In the genomic region with DNA sequence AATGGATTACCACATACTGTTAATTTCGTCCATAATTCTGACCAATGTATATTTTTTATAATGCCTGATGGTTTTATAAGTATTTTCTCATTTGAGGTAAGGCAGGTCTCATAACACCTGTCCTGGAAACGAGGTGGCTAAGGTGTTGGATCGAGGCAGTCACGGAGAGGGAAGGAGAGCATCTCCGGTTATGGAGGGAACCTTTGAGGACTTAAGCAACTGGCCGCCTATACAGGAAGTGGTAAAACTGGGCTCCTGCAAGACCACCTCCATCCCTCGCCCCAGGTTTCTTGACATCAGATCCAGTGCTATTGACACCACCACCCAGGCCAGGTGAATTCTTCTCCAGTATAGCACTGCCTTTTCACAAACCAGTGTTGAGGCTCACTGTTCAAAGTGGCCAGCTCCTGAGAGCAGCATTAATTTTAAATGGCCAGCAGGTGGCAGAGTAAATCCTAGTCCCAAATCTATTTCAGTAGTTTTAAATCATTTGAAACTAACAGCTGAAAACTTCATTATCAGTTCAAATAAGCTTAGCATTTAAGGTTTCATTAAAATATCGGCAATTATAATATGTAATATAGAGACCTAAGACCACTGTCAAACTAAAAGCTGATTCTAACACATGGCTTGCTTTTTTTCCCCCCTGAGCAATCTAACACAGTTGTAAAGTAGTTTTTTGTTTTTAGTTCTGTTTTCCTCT, we compare ENCODE assay signal across 8 cellular contexts.
DNase-seq lines count a peak whose midpoint lies in the region; ATAC-seq and TF ChIP-seq lines count a peak whose summit lies in the region.

No MANE protein-coding gene starts in this region.

- H3K9me3 Mint-ChIP-seq in type B pancreatic cell: no peaks in the 10 kb centered on the region

- no peaks in the 10 kb centered on the region for H3K36me3 Mint-ChIP-seq in type B pancreatic cell

- peak; percentile 65 for ATAC-seq in GM18861 (IDR thresholded peaks at IDR 0.05; ENCODE audit: unreplicated experiment)

- TF ChIP-seq RAD21 in liver (IDR thresholded peaks at IDR 0.05): peak; percentile 75 to 79

- H3K4me3 ChIP-seq in NT2/D1 (ENCODE audit: insufficient read length, low read depth) (no peak overlapping the region), choroid plexus epithelial cell (ENCODE audit: low read depth, low read length) (no peak overlapping the region), liver (ENCODE audit: low read depth in 1 of 3, low read length in 3 of 3) (no peak overlapping the region), MG63 (no peak overlapping the region)

- no peak overlapping the region for H3K4me3 Mint-ChIP-seq in type B pancreatic cell

- H3K4me1 Mint-ChIP-seq in type B pancreatic cell (ENCODE audit: unreplicated experiment): peaks cover 16% of the 10 kb centered on the region

- peaks cover 16% of the 10 kb centered on the region for H3K27me3 Mint-ChIP-seq in type B pancreatic cell

- H3K27ac ChIP-seq in liver (ENCODE audit: low read depth in 1 of 2, low read length in 2 of 2): no peak overlapping the region

- H3K27me3 ChIP-seq in NT2/D1 (ENCODE audit: insufficient read depth, insufficient read length) (no peaks in the 10 kb centered on the region), liver (ENCODE audit: control insufficient read depth in 4 of 4, insufficient read depth in 4 of 4, low read length in 3 of 4) (no peaks in the 10 kb centered on the region), MG63 (no peaks in the 10 kb centered on the region)

- H3K27ac Mint-ChIP-seq in type B pancreatic cell: no peak overlapping the region

- DNase-seq in COLO668 (lab: John Stamatoyannopoulos, UW; ENCODE audit: unreplicated experiment): peak; percentile 39
- DNase-seq in HS-27A (ENCODE audit: low read depth): peak; percentile 23
- peak; percentile 13 for DNase-seq in NT2/D1 (ENCODE audit: low read depth, low spot score)
- peak; percentile 81 for DNase-seq in choroid plexus epithelial cell (ENCODE audit: low read depth)
- DNase-seq in type B pancreatic cell (ENCODE audit: extremely low spot score, unreplicated experiment): no peak
- no peak for DNase-seq in MG63

- H3K36me3 ChIP-seq in NT2/D1 (ENCODE audit: insufficient read depth, insufficient read length, low read length) (no peaks in the 10 kb centered on the region), liver (ENCODE audit: control insufficient read depth in 4 of 4, insufficient read depth in 3 of 4, low read depth in 1 of 4, low read length in 3 of 4) (no peaks in the 10 kb centered on the region), MG63 (no peaks in the 10 kb centered on the region)

- 50% methylated on average over 8 of the region's 8 CpGs for WGBS in liver

- TF ChIP-seq CTCF in choroid plexus epithelial cell (conservative IDR thresholded peaks at IDR 0.05; ENCODE audit: low read depth, low read length) (peak; percentile 74), liver (IDR thresholded peaks at IDR 0.05; ENCODE audit: low read depth, low read length, missing input control) (peak; percentile 70), type B pancreatic cell (conservative IDR thresholded peaks at IDR 0.05) (peak; percentile 86)

- H3K4me1 ChIP-seq in NT2/D1 (ENCODE audit: insufficient read depth, insufficient read length) (no peaks in the 10 kb centered on the region), liver (ENCODE audit: control insufficient read depth in 4 of 4, insufficient read depth in 4 of 4, low read length in 3 of 4) (no peaks in the 10 kb centered on the region)

- H3K9me3 ChIP-seq in NT2/D1 (ENCODE audit: insufficient read depth, low read length): no peaks in the 10 kb centered on the region
- H3K9me3 ChIP-seq in liver (ENCODE audit: control insufficient read depth in 4 of 4, low read length in 3 of 4): no peaks in the 10 kb centered on the region
- no peaks in the 10 kb centered on the region for H3K9me3 ChIP-seq in MG63

- H3K9ac ChIP-seq in NT2/D1 (ENCODE audit: insufficient read length, low read depth) (no peak overlapping the region), liver (ENCODE audit: low read depth in 1 of 2, low read length in 2 of 2) (no peak overlapping the region)

TF ChIP-seq in liver, 16 proteins besides CTCF, POLR2A, EP300 and RAD21:
- no peak for TF ChIP-seq RXRA (IDR thresholded peaks at IDR 0.05)
- TF ChIP-seq JUND (IDR thresholded peaks at IDR 0.05): no peak
- TF ChIP-seq YY1 (IDR thresholded peaks at IDR 0.05): no peak
- TF ChIP-seq HNF4A (conservative IDR thresholded peaks at IDR 0.05): no peak
- no peak for TF ChIP-seq TAF1 (conservative IDR thresholded peaks at IDR 0.05)
- TF ChIP-seq, protein P1, sequence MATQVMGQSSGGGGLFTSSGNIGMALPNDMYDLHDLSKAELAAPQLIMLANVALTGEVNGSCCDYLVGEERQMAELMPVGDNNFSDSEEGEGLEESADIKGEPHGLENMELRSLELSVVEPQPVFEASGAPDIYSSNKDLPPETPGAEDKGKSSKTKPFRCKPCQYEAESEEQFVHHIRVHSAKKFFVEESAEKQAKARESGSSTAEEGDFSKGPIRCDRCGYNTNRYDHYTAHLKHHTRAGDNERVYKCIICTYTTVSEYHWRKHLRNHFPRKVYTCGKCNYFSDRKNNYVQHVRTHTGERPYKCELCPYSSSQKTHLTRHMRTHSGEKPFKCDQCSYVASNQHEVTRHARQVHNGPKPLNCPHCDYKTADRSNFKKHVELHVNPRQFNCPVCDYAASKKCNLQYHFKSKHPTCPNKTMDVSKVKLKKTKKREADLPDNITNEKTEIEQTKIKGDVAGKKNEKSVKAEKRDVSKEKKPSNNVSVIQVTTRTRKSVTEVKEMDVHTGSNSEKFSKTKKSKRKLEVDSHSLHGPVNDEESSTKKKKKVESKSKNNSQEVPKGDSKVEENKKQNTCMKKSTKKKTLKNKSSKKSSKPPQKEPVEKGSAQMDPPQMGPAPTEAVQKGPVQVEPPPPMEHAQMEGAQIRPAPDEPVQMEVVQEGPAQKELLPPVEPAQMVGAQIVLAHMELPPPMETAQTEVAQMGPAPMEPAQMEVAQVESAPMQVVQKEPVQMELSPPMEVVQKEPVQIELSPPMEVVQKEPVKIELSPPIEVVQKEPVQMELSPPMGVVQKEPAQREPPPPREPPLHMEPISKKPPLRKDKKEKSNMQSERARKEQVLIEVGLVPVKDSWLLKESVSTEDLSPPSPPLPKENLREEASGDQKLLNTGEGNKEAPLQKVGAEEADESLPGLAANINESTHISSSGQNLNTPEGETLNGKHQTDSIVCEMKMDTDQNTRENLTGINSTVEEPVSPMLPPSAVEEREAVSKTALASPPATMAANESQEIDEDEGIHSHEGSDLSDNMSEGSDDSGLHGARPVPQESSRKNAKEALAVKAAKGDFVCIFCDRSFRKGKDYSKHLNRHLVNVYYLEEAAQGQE (IDR thresholded peaks at IDR 0.05): no peak
- no peak for TF ChIP-seq GABPA (IDR thresholded peaks at IDR 0.05 in 1 of 2, conservative IDR thresholded peaks at IDR 0.05 in 1 of 2)
- no peak for TF ChIP-seq FOXA2 (IDR thresholded peaks at IDR 0.05)
- TF ChIP-seq EGR1 (IDR thresholded peaks at IDR 0.05; ENCODE audit: low read depth in 2 of 2): no peak
- TF ChIP-seq FOXA1 (IDR thresholded peaks at IDR 0.05): no peak
- no peak for TF ChIP-seq HNF4G (IDR thresholded peaks at IDR 0.05)
- no peak for TF ChIP-seq MAX (IDR thresholded peaks at IDR 0.05)
- no peak for TF ChIP-seq NR2F2 (IDR thresholded peaks at IDR 0.05)
- TF ChIP-seq SP1 (IDR thresholded peaks at IDR 0.05): no peak
- TF ChIP-seq, protein P2, sequence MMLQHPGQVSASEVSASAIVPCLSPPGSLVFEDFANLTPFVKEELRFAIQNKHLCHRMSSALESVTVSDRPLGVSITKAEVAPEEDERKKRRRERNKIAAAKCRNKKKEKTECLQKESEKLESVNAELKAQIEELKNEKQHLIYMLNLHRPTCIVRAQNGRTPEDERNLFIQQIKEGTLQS (IDR thresholded peaks at IDR 0.05): no peak
- TF ChIP-seq, protein P3, sequence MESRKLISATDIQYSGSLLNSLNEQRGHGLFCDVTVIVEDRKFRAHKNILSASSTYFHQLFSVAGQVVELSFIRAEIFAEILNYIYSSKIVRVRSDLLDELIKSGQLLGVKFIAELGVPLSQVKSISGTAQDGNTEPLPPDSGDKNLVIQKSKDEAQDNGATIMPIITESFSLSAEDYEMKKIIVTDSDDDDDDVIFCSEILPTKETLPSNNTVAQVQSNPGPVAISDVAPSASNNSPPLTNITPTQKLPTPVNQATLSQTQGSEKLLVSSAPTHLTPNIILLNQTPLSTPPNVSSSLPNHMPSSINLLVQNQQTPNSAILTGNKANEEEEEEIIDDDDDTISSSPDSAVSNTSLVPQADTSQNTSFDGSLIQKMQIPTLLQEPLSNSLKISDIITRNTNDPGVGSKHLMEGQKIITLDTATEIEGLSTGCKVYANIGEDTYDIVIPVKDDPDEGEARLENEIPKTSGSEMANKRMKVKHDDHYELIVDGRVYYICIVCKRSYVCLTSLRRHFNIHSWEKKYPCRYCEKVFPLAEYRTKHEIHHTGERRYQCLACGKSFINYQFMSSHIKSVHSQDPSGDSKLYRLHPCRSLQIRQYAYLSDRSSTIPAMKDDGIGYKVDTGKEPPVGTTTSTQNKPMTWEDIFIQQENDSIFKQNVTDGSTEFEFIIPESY (IDR thresholded peaks at IDR 0.05): no peak

Comparison
In these comparisons a context has a peak if more than half of its experiments do, and no peak if none do; other contexts are left out.
1. DNase-seq: peak in COLO668 (single experiment), HS-27A (single experiment), NT2/D1 (single experiment) and choroid plexus epithelial cell (single experiment); none in type B pancreatic cell (single experiment) and MG63 (single experiment).
2. Peak in every context shown above with its lines, with median percentiles within 50 percentile points of each other: CTCF ChIP-seq.